Comparison of ENCODE assay signal across 1 cellular context in genomic region chr16:89696598-89697128, GRCh38.
TF ChIP-seq lines count a peak whose summit lies in the region.

No MANE protein-coding gene starts in this region.

TF ChIP-seq in GM12878, 131 proteins besides CTCF, POLR2A, EP300 and RAD21 (continued from another document):
- TF ChIP-seq BCL3 (IDR thresholded peaks at IDR 0.05; ENCODE audit: borderline replicate concordance, insufficient read depth, low read depth, low read length, poor library complexity, severe bottlenecking) (peak; percentile 48), TBL1XR1 (IDR thresholded peaks at IDR 0.05; ENCODE audit: low read depth, low read length) (no peak), PKNOX1 (IDR thresholded peaks at IDR 0.05) (0 out of 2 replicates have a peak, but pooled peaks have one; percentile 14), ZBED1 (IDR thresholded peaks at IDR 0.05; ENCODE audit: borderline replicate concordance) (no peak), SP1 (IDR thresholded peaks at IDR 0.05; ENCODE audit: low read depth, low read length) (no peak), ZNF207 (IDR thresholded peaks at IDR 0.05; ENCODE audit: borderline replicate concordance) (no peak), EED (IDR thresholded peaks at IDR 0.05; ENCODE audit: low read depth) (no peak), ZBTB11 (CRISPR knock-in tag; IDR thresholded peaks at IDR 0.05) (no peak), DPF2 (IDR thresholded peaks at IDR 0.05) (0 out of 2 replicates have a peak, but pooled peaks have one; percentile 26), MXI1 (IDR thresholded peaks at IDR 0.05; ENCODE audit: low read depth, low read length) (no peak), ZNF384 (IDR thresholded peaks at IDR 0.05; ENCODE audit: borderline replicate concordance, low read depth, low read length) (no peak), RELA (IDR thresholded peaks at IDR 0.05; ENCODE audit: borderline replicate concordance, partially characterized antibody) (no peak), PAX8 (IDR thresholded peaks at IDR 0.05) (no peak), IKZF1 (conservative IDR thresholded peaks at IDR 0.05) (no peak), SREBF1 (IDR thresholded peaks at IDR 0.05; ENCODE audit: low read length) (no peak), NR2F1 (conservative IDR thresholded peaks at IDR 0.05) (peak; percentile 70), WRNIP1 (IDR thresholded peaks at IDR 0.05; ENCODE audit: borderline replicate concordance, low read depth, low read length) (no peak), SMC3 (IDR thresholded peaks at IDR 0.05; ENCODE audit: borderline replicate concordance, low read length) (no peak), TCF12 (IDR thresholded peaks at IDR 0.05; ENCODE audit: low read depth, low read length) (peak; percentile 94), SREBF2 (IDR thresholded peaks at IDR 0.05; ENCODE audit: low read length) (no peak), ZZZ3 (IDR thresholded peaks at IDR 0.05; ENCODE audit: control insufficient read depth, insufficient read length, low read depth) (no peak), SMAD5 (IDR thresholded peaks at IDR 0.05; ENCODE audit: low read depth) (no peak), USF1 (IDR thresholded peaks at IDR 0.05; ENCODE audit: borderline replicate concordance, extremely low read length, insufficient read depth, low read depth, low read length) (no peak), TAF1 (IDR thresholded peaks at IDR 0.05; ENCODE audit: borderline replicate concordance, low read depth, low read length) (no peak)
